16 cellular contexts compared by ENCODE assay signal in genomic region chr4:78313754-78314120, GRCh38.
"Had no signal": no experiment of that assay in that cellular context is flagged by ENCODE, and none has a peak within 500 bp of the region (broad histone marks: within the 10 kb centered on the region; RNA-seq: fewer than 3 reads in every experiment).

No MANE protein-coding gene starts in this region.

- DNase-seq: activated naive CD4-positive, alpha-beta T cell treated with anti-CD3 and anti-CD28 coated beads for 36 hours; left colon; lower lobe of right lung; naive B cell; ovary; spleen; T-helper 1 cell; T1000 had no signal

- H3K9me3 ChIP-seq: lower lobe of right lung, ovary, spleen, suprapubic skin had no signal

- ATAC-seq: esophagus mucosa, left colon, lower lobe of right lung, sciatic nerve had no signal

- H3K9ac ChIP-seq: neural progenitor cell had no signal

- H3K9me3 Mint-ChIP-seq: activated naive CD4-positive, alpha-beta T cell treated with anti-CD3 and anti-CD28 coated beads for 36 hours; activated T-helper 2 cell treated with anti-CD3 and anti-CD28 coated beads, Interferon-gamma antibody, Interleukin-2, Interleukin-4, amounts not matched to agents 10 μg/mL and 5 μg/mL and 100 μg/mL, durations not matched to agents 14 hours and 24 hours and 36 hours; mesothelial cell of epicardium; naive B cell; neural progenitor cell; stimulated activated naive CD8-positive, alpha-beta T cell treated with anti-CD3 and anti-CD28 coated beads, Interleukin-15, Interleukin-2, amounts not matched to agents 100 ng/mL and 50 ng/mL, for 24 hours; type B pancreatic cell had no signal

- H3K4me1 ChIP-seq: lower lobe of right lung, spleen, suprapubic skin had no signal

- H3K4me3 ChIP-seq: lower lobe of right lung, neural progenitor cell, ovary, spleen, suprapubic skin had no signal

- H3K27ac ChIP-seq: lower lobe of right lung, neural progenitor cell, ovary, spleen, suprapubic skin had no signal

- H2AFZ ChIP-seq: neural progenitor cell had no signal

- H3K4me3 Mint-ChIP-seq: activated naive CD4-positive, alpha-beta T cell treated with anti-CD3 and anti-CD28 coated beads for 36 hours; mesothelial cell of epicardium; naive B cell; neural progenitor cell; stimulated activated naive CD8-positive, alpha-beta T cell treated with anti-CD3 and anti-CD28 coated beads, Interleukin-15, Interleukin-2, amounts not matched to agents 100 ng/mL and 50 ng/mL, for 24 hours; type B pancreatic cell had no signal

- H3K36me3 ChIP-seq: lower lobe of right lung, neural progenitor cell, ovary, spleen, suprapubic skin had no signal

- H3K36me3 Mint-ChIP-seq: naive B cell had no signal

- H3K27me3 Mint-ChIP-seq: type B pancreatic cell had no signal

- H3K27ac Mint-ChIP-seq: activated naive CD4-positive, alpha-beta T cell treated with anti-CD3 and anti-CD28 coated beads for 36 hours; mesothelial cell of epicardium; neural progenitor cell; stimulated activated naive CD8-positive, alpha-beta T cell treated with anti-CD3 and anti-CD28 coated beads, Interleukin-15, Interleukin-2, amounts not matched to agents 100 ng/mL and 50 ng/mL, for 24 hours; type B pancreatic cell had no signal

- H3K4me2 ChIP-seq: neural progenitor cell had no signal

- H3K27me3 ChIP-seq: neural progenitor cell, ovary, spleen, suprapubic skin had no signal
